17 cellular contexts compared by ENCODE assay signal in the genomic region with DNA sequence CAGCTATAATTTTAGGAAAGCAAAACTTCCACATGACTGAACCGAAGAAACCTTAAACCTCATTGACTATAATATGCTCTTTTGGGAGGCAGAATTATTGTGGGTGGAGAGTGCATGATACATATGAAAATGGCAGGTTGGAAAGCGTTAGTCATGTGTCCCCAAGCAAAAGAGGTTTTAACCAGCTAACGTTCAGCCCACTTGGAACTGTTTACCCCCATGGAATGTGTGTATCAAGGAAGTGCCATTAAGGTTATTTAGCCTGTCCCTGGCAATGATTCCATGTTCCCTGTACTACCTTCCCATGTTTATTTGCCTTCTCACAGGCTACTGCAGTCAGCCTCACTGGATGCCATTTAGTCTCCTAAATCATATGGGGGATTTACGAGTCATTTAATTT. TPM values are rescaled to one million over a fixed set of nuclear protein-coding genes. Genes with fewer than 3 reads are reported as not detected.
A peak's percentile ranks its signal among the peaks of the same experiment; 100 is the strongest.
DNase-seq lines count a peak whose midpoint lies in the region; ATAC-seq and TF ChIP-seq lines count a peak whose summit lies in the region.
"Had no signal": no experiment of that assay in that cellular context is flagged by ENCODE, and none has a peak within 500 bp of the region (broad histone marks: within the 10 kb centered on the region; RNA-seq: fewer than 3 reads in every experiment).

No MANE protein-coding gene starts in this region.

- no peak for DNase-seq in stimulated activated naive CD8-positive, alpha-beta T cell treated with anti-CD3 and anti-CD28 coated beads, Interleukin-15, Interleukin-2, amounts not matched to agents 100 U/mL and 50 U/mL, for 24 hours
- DNase-seq in stimulated activated naive CD8-positive, alpha-beta T cell treated with anti-CD3 and anti-CD28 coated beads, Interleukin-15, amount 100 ng/mL, for 72 hours, result no peak
- DNase-seq in RPMI7951 (ENCODE audit: low read depth), result peak; percentile 12
- DNase-seq in fibroblast of mammary gland (ENCODE audit: low read depth), result peak; percentile 48
- DNase-seq in 8988T, result no peak
- DNase-seq in right lobe of liver, result no peak
- DNase-seq in HCEC 1CT, result no peak
- DNase-seq in effector memory CD8-positive, alpha-beta T cell, result no peak
- DNase-seq: BE2C; CD4-positive, alpha-beta T cell; KBM-7; NCI-H1436; NCI-H2081; NCI-H510A treated with DMSO at 0.1 percent for 48 hours; NCI-H82; Peyer's patch; SIG-M5 had no signal

- no peaks in the 10 kb centered on the region for H3K27me3 ChIP-seq in right lobe of liver
- H3K27me3 ChIP-seq: Peyer's patch had no signal

- no peaks in the 10 kb centered on the region for H3K27me3 Mint-ChIP-seq in stimulated activated naive CD8-positive, alpha-beta T cell treated with anti-CD3 and anti-CD28 coated beads, Interleukin-15, amount 100 ng/mL, for 72 hours
- peaks cover 0 to 5% of the 10 kb centered on the region in 2 donors for H3K27me3 Mint-ChIP-seq in effector memory CD8-positive, alpha-beta T cell
- H3K27me3 Mint-ChIP-seq: CD4-positive, alpha-beta T cell had no signal

- H3K4me3 ChIP-seq in fibroblast of mammary gland (ENCODE audit: control insufficient read depth, low read depth, low read length) (no peak overlapping the region), right lobe of liver (no peak overlapping the region)
- H3K4me3 ChIP-seq: Peyer's patch had no signal

- no peaks in the 10 kb centered on the region for H3K9me3 Mint-ChIP-seq in stimulated activated naive CD8-positive, alpha-beta T cell treated with anti-CD3 and anti-CD28 coated beads, Interleukin-15, amount 100 ng/mL, for 72 hours
- no peaks in the 10 kb centered on the region for H3K9me3 Mint-ChIP-seq in effector memory CD8-positive, alpha-beta T cell
- H3K9me3 Mint-ChIP-seq: CD4-positive, alpha-beta T cell had no signal

- TF ChIP-seq CTCF in fibroblast of mammary gland (conservative IDR thresholded peaks at IDR 0.05; ENCODE audit: control insufficient read depth, insufficient read depth, low read depth, low read length), result no peak
- no peak for TF ChIP-seq CTCF in right lobe of liver (IDR thresholded peaks at IDR 0.05)

- no peaks in the 10 kb centered on the region for H3K4me1 ChIP-seq in right lobe of liver
- H3K4me1 ChIP-seq: BE2C, Peyer's patch had no signal

- no peaks in the 10 kb centered on the region for H3K36me3 Mint-ChIP-seq in effector memory CD8-positive, alpha-beta T cell (ENCODE audit: insufficient read depth)

- 61% methylated on average over 4 of the region's 4 CpGs for WGBS in right lobe of liver (ENCODE audit: insufficient coverage, low coverage, low lambda C conversion rate, missing lambda C conversion rate)

- TF ChIP-seq POLR2A in right lobe of liver (IDR thresholded peaks at IDR 0.05), result no peak

- H3K4me1 Mint-ChIP-seq in stimulated activated naive CD8-positive, alpha-beta T cell treated with anti-CD3 and anti-CD28 coated beads, Interleukin-15, amount 100 ng/mL, for 72 hours, result no peaks in the 10 kb centered on the region
- no peaks in the 10 kb centered on the region for H3K4me1 Mint-ChIP-seq in effector memory CD8-positive, alpha-beta T cell (ENCODE audit: low read depth in 2 of 2)

- H3K36me3 ChIP-seq in right lobe of liver, result no peaks in the 10 kb centered on the region
- H3K36me3 ChIP-seq: BE2C had no signal

- no peak overlapping the region for H3K27ac ChIP-seq in right lobe of liver
- H3K27ac ChIP-seq: Peyer's patch had no signal

- ATAC-seq in stimulated activated naive CD8-positive, alpha-beta T cell treated with anti-CD3 and anti-CD28 coated beads, Interleukin-15, Interleukin-2, amounts not matched to agents 100 U/mL and 50 U/mL, for 24 hours, result peak; percentile 43
- ATAC-seq in stimulated activated naive CD8-positive, alpha-beta T cell treated with anti-CD3 and anti-CD28 coated beads, Interleukin-15, amount 100 ng/mL, for 72 hours, result no peak
- no peak for ATAC-seq in right lobe of liver
- no peak for ATAC-seq in effector memory CD8-positive, alpha-beta T cell (replicated peaks)

- H3K9me3 ChIP-seq in right lobe of liver, result no peaks in the 10 kb centered on the region
- H3K9me3 ChIP-seq: BE2C, Peyer's patch had no signal

- intact Hi-C loops in right lobe of liver (cut with DNase I), result no loop called here

- H3K27ac Mint-ChIP-seq in stimulated activated naive CD8-positive, alpha-beta T cell treated with anti-CD3 and anti-CD28 coated beads, Interleukin-15, amount 100 ng/mL, for 72 hours, result no peak overlapping the region
- H3K27ac Mint-ChIP-seq in effector memory CD8-positive, alpha-beta T cell, result no peak overlapping the region
- H3K27ac Mint-ChIP-seq: CD4-positive, alpha-beta T cell had no signal

- H3K4me3 Mint-ChIP-seq in stimulated activated naive CD8-positive, alpha-beta T cell treated with anti-CD3 and anti-CD28 coated beads, Interleukin-15, amount 100 ng/mL, for 72 hours, result no peak overlapping the region
- H3K4me3 Mint-ChIP-seq in effector memory CD8-positive, alpha-beta T cell, result no peak overlapping the region
- H3K4me3 Mint-ChIP-seq: CD4-positive, alpha-beta T cell had no signal

RNA-seq across cellular contexts. Expression of gene LRRC58, which starts 44.1 kb away (rescaled TPM):
- total RNA-seq in RPMI7951 (2014; rRNA removed; shearing (Covaris generic)), result 50.5 and 58.9 TPM in 2 replicates
- 10 to 100 TPM in 4 of 6 experiments, 1 to 10 TPM in 2; 7.0 to 18.7 (median 10.3) TPM for total RNA-seq in right lobe of liver

RNA-seq across cellular contexts. Expression of gene FSTL1, which starts 57.5 kb away (rescaled TPM):
- 328 and 354 TPM in 2 replicates for total RNA-seq in RPMI7951 (2014; rRNA removed; shearing (Covaris generic))
- 10 to 100 TPM; 32.8 to 50.0 (median 45.5) TPM for total RNA-seq in right lobe of liver

Comparison
In these comparisons a context has a peak if more than half of its experiments do, and no peak if none do; other contexts are left out.
1. DNase-seq: peak in RPMI7951 (single experiment) and fibroblast of mammary gland (single experiment); none in stimulated activated naive CD8-positive, alpha-beta T cell treated with anti-CD3 and anti-CD28 coated beads, Interleukin-15, Interleukin-2, amounts not matched to agents 100 U/mL and 50 U/mL, for 24 hours (single experiment), stimulated activated naive CD8-positive, alpha-beta T cell treated with anti-CD3 and anti-CD28 coated beads, Interleukin-15, amount 100 ng/mL, for 72 hours (0 of 2), 8988T (single experiment), right lobe of liver (0 of 3), HCEC 1CT (single experiment) and effector memory CD8-positive, alpha-beta T cell (0 of 3).